ENCODE assay signal across 8 cellular contexts in the genomic region with DNA sequence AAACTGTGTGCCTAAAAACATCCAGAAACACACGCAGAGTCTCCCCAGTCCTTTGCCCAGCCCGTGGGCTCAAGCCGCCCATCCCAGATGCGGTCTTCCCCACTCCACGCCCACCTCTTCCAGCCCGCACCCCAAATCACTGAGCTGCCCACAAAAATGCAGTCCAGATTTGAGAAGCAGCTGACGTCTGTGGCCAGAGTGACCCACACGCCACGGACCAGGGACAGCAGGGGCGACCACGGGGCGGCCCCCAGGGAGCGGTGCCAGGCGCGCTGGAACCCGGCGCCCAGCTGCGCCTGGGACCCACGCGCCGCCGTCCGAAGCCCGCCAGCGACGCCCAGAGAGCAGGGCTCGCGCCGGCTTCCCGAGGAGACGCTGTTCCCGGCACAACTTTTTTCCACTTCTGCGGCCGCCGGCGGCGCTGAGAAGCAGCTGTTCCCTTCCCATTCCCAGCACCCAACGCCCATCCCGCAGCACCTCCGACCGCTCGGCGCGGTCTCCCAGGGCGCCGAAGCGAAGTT. TPM values are rescaled to one million over a fixed set of nuclear protein-coding genes. Genes with fewer than 3 reads are reported as not detected.
DNase-seq lines count a peak whose midpoint lies in the region; ATAC-seq and TF ChIP-seq lines count a peak whose summit lies in the region.

No MANE protein-coding gene starts in this region.

- H3K27ac Mint-ChIP-seq in Caco-2 (ENCODE audit: unreplicated experiment), result peak overlapping the region; percentile 80
- H3K27ac Mint-ChIP-seq in natural killer cell treated with Interleukin-12 subunit alpha and Interleukin-12 subunit beta and Interleukin-15 and Interleukin-18, amount 100 ng/mL, for 72 hours, result no peak overlapping the region

- no peaks in the 10 kb centered on the region; the same call in 1 of the 2 replicates for H3K36me3 ChIP-seq in Caco-2 (ENCODE audit: control insufficient read depth, insufficient read depth, low read length)

- POLR2A ChIA-PET in Caco-2 (lab: Charles Lee), result interaction anchor here (0.6 kb wide), 1 partner anchor 68 kb away, joined by 5 read pairs; no protein-coding TSS in a partner anchor

- no peaks in the 10 kb centered on the region for H3K9me3 Mint-ChIP-seq in Caco-2 (ENCODE audit: unreplicated experiment)
- no peaks in the 10 kb centered on the region for H3K9me3 Mint-ChIP-seq in natural killer cell treated with Interleukin-12 subunit alpha and Interleukin-12 subunit beta and Interleukin-15 and Interleukin-18, amount 100 ng/mL, for 72 hours

- TF ChIP-seq CTCF in Caco-2 (IDR thresholded peaks at IDR 0.05; ENCODE audit: insufficient read depth in 1 of 2, low read depth in 1 of 2, low read length in 1 of 2, severe bottlenecking in 1 of 2, unreplicated experiment in 1 of 2) (peak in 1 of 2 experiments; percentile 32), VCaP (conservative IDR thresholded peaks at IDR 0.05) (no peak; the same call in 1 of the 2 replicates), fibroblast of the aortic adventitia (IDR thresholded peaks at IDR 0.05; ENCODE audit: insufficient read depth, low read length) (no peak)

- H3K9me3 ChIP-seq in Caco-2, result no peaks in the 10 kb centered on the region

- H3K4me1 ChIP-seq in Caco-2, result peaks cover 15% of the 10 kb centered on the region

- CTCF ChIA-PET in Caco-2 (lab: Charles Lee), result interaction anchor here (1.4 kb wide), 1 partner anchor 20 kb away, joined by 5 read pairs; no protein-coding TSS in a partner anchor

- BruUV-seq in Caco-2 (replicated peaks; lab: Mats Ljungman, UMichigan), result no TSS peak

- H3K27me3 ChIP-seq in Caco-2 (replicated peaks; ENCODE audit: control insufficient read depth, insufficient read depth, low read length), result no peaks in the 10 kb centered on the region

- intact Hi-C loops in Caco-2 (cut with micrococcal nuclease; ENCODE audit: unreplicated experiment), result loop anchor here (1.0 to 10.0 kb wide), 4 partner anchors 110 to 323 kb away; no protein-coding TSS in a partner anchor

- H3K27ac ChIP-seq in VCaP, result peak overlapping the region; percentile 38

- peaks cover 23% of the 10 kb centered on the region for H3K4me1 Mint-ChIP-seq in Caco-2 (ENCODE audit: low read depth, unreplicated experiment)
- H3K4me1 Mint-ChIP-seq in natural killer cell treated with Interleukin-12 subunit alpha and Interleukin-12 subunit beta and Interleukin-15 and Interleukin-18, amount 100 ng/mL, for 72 hours (ENCODE audit: low read depth in 2 of 2), result peaks cover 13 to 16% of the 10 kb centered on the region in 2 donors

- ATAC-seq in GM19438 (IDR thresholded peaks at IDR 0.05; ENCODE audit: low read depth, unreplicated experiment), result peak; percentile 45
- ATAC-seq in HG03571 (IDR thresholded peaks at IDR 0.05; ENCODE audit: unreplicated experiment), result peak; percentile 27
- peak in 1 of 2 donors; percentile 19 for ATAC-seq in natural killer cell treated with Interleukin-12 subunit alpha and Interleukin-12 subunit beta and Interleukin-15 and Interleukin-18, amount 100 ng/mL, for 72 hours

- peak overlapping the region; percentile 97 for H3K4me3 Mint-ChIP-seq in Caco-2 (ENCODE audit: unreplicated experiment)
- H3K4me3 Mint-ChIP-seq in natural killer cell treated with Interleukin-12 subunit alpha and Interleukin-12 subunit beta and Interleukin-15 and Interleukin-18, amount 100 ng/mL, for 72 hours, result peak overlapping the region; percentile 82

- no peaks in the 10 kb centered on the region for H3K27me3 Mint-ChIP-seq in Caco-2 (ENCODE audit: insufficient read depth, unreplicated experiment)
- peaks cover 39 to 62% of the 10 kb centered on the region in 2 donors for H3K27me3 Mint-ChIP-seq in natural killer cell treated with Interleukin-12 subunit alpha and Interleukin-12 subunit beta and Interleukin-15 and Interleukin-18, amount 100 ng/mL, for 72 hours

- H3K36me3 Mint-ChIP-seq in Caco-2 (ENCODE audit: insufficient read depth, unreplicated experiment), result peaks cover 27% of the 10 kb centered on the region
- no peaks in the 10 kb centered on the region for H3K36me3 Mint-ChIP-seq in natural killer cell treated with Interleukin-12 subunit alpha and Interleukin-12 subunit beta and Interleukin-15 and Interleukin-18, amount 100 ng/mL, for 72 hours

- DNase-seq in Caco-2, result peak; percentile 68 to 74
- peak; percentile 57 for DNase-seq in fibroblast of the aortic adventitia (ENCODE audit: low read depth)
- DNase-seq in natural killer cell treated with Interleukin-12 subunit alpha and Interleukin-12 subunit beta and Interleukin-15 and Interleukin-18, amount 100 ng/mL, for 72 hours (ENCODE audit: low spot score), result no peak
- DNase-seq in NCI-H774 (lab: John Stamatoyannopoulos, UW), result no peak
- DNase-seq in NCI-H187 (lab: John Stamatoyannopoulos, UW), result no peak

- H3K4me3 ChIP-seq in Caco-2 (ENCODE audit: low read depth, low read length), result peak overlapping the region; percentile 76
- peak overlapping the region; percentile 77 for H3K4me3 ChIP-seq in fibroblast of the aortic adventitia (ENCODE audit: low read depth, low read length)

RNA-seq across cellular contexts. Expression of a gene that starts 0.7 kb away (rescaled TPM):
- total RNA-seq in Caco-2 (2022) (44.0 and 49.7 TPM in 2 replicates), fibroblast of the aortic adventitia (ENCODE audit: low replicate concordance) (42.8 and 81.2 TPM in 2 replicates)
- total RNA-seq in natural killer cell treated with Interleukin-12 subunit alpha and Interleukin-12 subunit beta and Interleukin-15 and Interleukin-18, amount 100 ng/mL, for 72 hours, result 1 to 10 TPM in 1 of 2 donors, under 1 TPM in 1; 0.45 to 1.8 TPM

Comparison
In these comparisons a context has a peak if more than half of its experiments do, and no peak if none do; other contexts are left out.
1. DNase-seq: peak in Caco-2 (2 of 2) and fibroblast of the aortic adventitia (single experiment); none in natural killer cell treated with Interleukin-12 subunit alpha and Interleukin-12 subunit beta and Interleukin-15 and Interleukin-18, amount 100 ng/mL, for 72 hours (single experiment), NCI-H774 (single experiment) and NCI-H187 (0 of 2).
2. RNA of a gene that starts 0.7 kb away (total RNA-seq): 42.8 to 81.2 TPM in fibroblast of the aortic adventitia and 44.0 to 49.7 TPM in Caco-2; 0.45 to 1.8 TPM in natural killer cell treated with Interleukin-12 subunit alpha and Interleukin-12 subunit beta and Interleukin-15 and Interleukin-18, amount 100 ng/mL, for 72 hours; every median in the first group is over 10 times any median in the second.